Comparison of ENCODE assay signal across 17 cellular contexts in the genomic region with DNA sequence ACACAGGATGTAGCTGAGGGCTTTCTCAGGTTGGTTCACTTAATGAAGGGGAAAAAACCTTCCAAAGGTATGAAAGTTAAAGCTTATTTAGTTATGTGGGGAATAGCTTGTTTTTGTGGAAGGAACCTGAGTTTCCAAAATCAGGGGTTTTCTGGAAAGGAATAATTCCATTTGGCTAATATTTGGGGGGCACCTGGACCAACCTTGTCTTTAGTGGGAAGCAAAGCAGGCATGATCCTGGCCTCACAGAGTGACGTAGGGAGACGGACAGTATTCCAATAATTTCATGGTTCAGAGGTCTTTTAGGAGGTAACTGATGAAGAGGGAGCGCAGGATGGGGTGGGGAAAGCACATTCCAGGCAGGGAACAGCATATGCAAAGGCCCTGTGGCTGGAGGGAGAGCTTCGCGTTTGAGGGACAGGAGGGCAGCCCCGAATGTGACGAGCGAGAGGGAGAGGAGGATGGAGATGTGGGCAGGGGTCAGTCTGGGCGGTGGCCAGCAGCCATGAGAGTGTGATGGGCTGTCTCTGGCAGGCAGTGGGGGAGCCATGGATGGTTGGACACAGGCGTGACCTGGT.
DNase-seq lines count a peak whose midpoint lies in the region; ATAC-seq, FAIRE-seq and TF ChIP-seq lines count a peak whose summit lies in the region.
"Had no signal": no experiment of that assay in that cellular context is flagged by ENCODE, and none has a peak within 500 bp of the region (broad histone marks: within the 10 kb centered on the region; RNA-seq: fewer than 3 reads in every experiment).

No MANE protein-coding gene starts in this region.

- ATAC-seq in HepG2 (no peak), GM19463 (IDR thresholded peaks at IDR 0.05; ENCODE audit: unreplicated experiment) (no peak)
- no peak for ATAC-seq in activated T-helper 17 cell treated with anti-CD3 and anti-CD28 coated beads, Interleukin-2, amount 50 U/mL, for 72 hours (replicated peaks)
- ATAC-seq: naive thymus-derived CD8-positive, alpha-beta T cell had no signal

- no peaks in the 10 kb centered on the region for H3K36me3 Mint-ChIP-seq in activated T-helper 17 cell treated with anti-CD3 and anti-CD28 coated beads, Interleukin-2, amount 50 U/mL, for 72 hours (ENCODE audit: low read depth)
- H3K36me3 Mint-ChIP-seq: activated naive CD8-positive, alpha-beta T cell treated with anti-CD3 and anti-CD28 coated beads, Interleukin-2, amount 10 ng/mL, durations not matched to agents 7 days and 5 days; naive thymus-derived CD8-positive, alpha-beta T cell had no signal

- BruUV-seq in HepG2 (replicated peaks; lab: Mats Ljungman, UMichigan) = no TSS peak

- DNase-seq in ascending aorta (ENCODE audit: low spot score in 2 of 2) (no peak), HepG2 (ENCODE audit: low spot score) (no peak), stomach (no peak), KBM-7 (no peak), Ammon's horn (ENCODE audit: low spot score) (no peak)
- DNase-seq: activated CD4-positive, alpha-beta T cell treated with anti-CD3 and anti-CD28 coated beads for 48 hours; activated naive CD8-positive, alpha-beta T cell treated with anti-CD3 and anti-CD28 coated beads, Interleukin-2, amount 10 ng/mL, durations not matched to agents 7 days and 5 days; AML-193; cerebellar nuclear complex; DMS153; naive thymus-derived CD8-positive, alpha-beta T cell; stimulated activated CD4-positive, alpha-beta T cell treated with anti-CD3 and anti-CD28 coated beads, Interleukin-2, amount 100 ng/mL, for 48 hours had no signal

- 91% methylated on average over 10 of the region's 10 CpGs for WGBS in HepG2 (ENCODE audit: low lambda C conversion rate)
- WGBS in stomach, 5 donors = 93 to 97% (median 96%) methylated on average over 10 of the region's 10 CpGs

- H3K27ac Mint-ChIP-seq in activated T-helper 17 cell treated with anti-CD3 and anti-CD28 coated beads, Interleukin-2, amount 50 U/mL, for 72 hours = no peak overlapping the region
- H3K27ac Mint-ChIP-seq: activated naive CD8-positive, alpha-beta T cell treated with anti-CD3 and anti-CD28 coated beads, Interleukin-2, amount 10 ng/mL, durations not matched to agents 7 days and 5 days had no signal

- no peaks in the 10 kb centered on the region for H4K20me1 ChIP-seq in HepG2 (ENCODE audit: insufficient read depth, low read length)

- TF ChIP-seq CTCF in ascending aorta (IDR thresholded peaks at IDR 0.05) (no peak), HepG2 (CRISPR knock-in tag; IDR thresholded peaks at IDR 0.05) (no peak), stomach (IDR thresholded peaks at IDR 0.05) (no peak)

- peak overlapping the region; percentile 18; the same call in 1 of the 2 replicates for H3K4me2 ChIP-seq in HepG2 (ENCODE audit: low read depth, low read length)

- H3K36me3 ChIP-seq in ascending aorta = no peaks in the 10 kb centered on the region
- H3K36me3 ChIP-seq in HepG2 (replicated peaks in 1 of 2; ENCODE audit: control insufficient read depth in 1 of 2, insufficient read depth in 2 of 2, low read length in 2 of 2) = no peaks in the 10 kb centered on the region
- no peaks in the 10 kb centered on the region for H3K36me3 ChIP-seq in stomach

- TF ChIP-seq EP300 in Ishikawa (IDR thresholded peaks at IDR 0.05; ENCODE audit: borderline replicate concordance) (no peak), HepG2 (IDR thresholded peaks at IDR 0.05; ENCODE audit: low read depth in 2 of 2, low read length in 2 of 2) (no peak), HepG2 (CRISPR knock-in tag; IDR thresholded peaks at IDR 0.05; ENCODE audit: borderline replicate concordance) (no peak), stomach (IDR thresholded peaks at IDR 0.05) (no peak)

- CTCF ChIA-PET in HepG2 (lab: Yijun Ruan, JAX; ENCODE audit: low intra/inter-chr PET ratio, low total read pairs) = no interaction called here

- H3K9me3 Mint-ChIP-seq in activated T-helper 17 cell treated with anti-CD3 and anti-CD28 coated beads, Interleukin-2, amount 50 U/mL, for 72 hours = no peaks in the 10 kb centered on the region
- H3K9me3 Mint-ChIP-seq: activated naive CD8-positive, alpha-beta T cell treated with anti-CD3 and anti-CD28 coated beads, Interleukin-2, amount 10 ng/mL, durations not matched to agents 7 days and 5 days; naive thymus-derived CD8-positive, alpha-beta T cell had no signal

- no peaks in the 10 kb centered on the region for H3K79me2 ChIP-seq in HepG2 (ENCODE audit: insufficient read depth, low read length)

- TF ChIP-seq POLR2A in HepG2 (IDR thresholded peaks at IDR 0.05; ENCODE audit: insufficient read depth in 1 of 2, low read depth in 2 of 2, low read length in 2 of 2) = no peak
- TF ChIP-seq POLR2A in stomach (IDR thresholded peaks at IDR 0.05) = no peak

- POLR2A ChIA-PET in HepG2 (lab: Yijun Ruan, JAX) = interaction anchor here (0.9 to 2.1 kb wide), 21 partner anchors 9 to 283 kb away, joined by 3 to 76 read pairs (median 5); a partner anchor contains a TSS

- no peaks in the 10 kb centered on the region for H3K27me3 Mint-ChIP-seq in activated T-helper 17 cell treated with anti-CD3 and anti-CD28 coated beads, Interleukin-2, amount 50 U/mL, for 72 hours
- H3K27me3 Mint-ChIP-seq: naive thymus-derived CD8-positive, alpha-beta T cell had no signal

- peak overlapping the region; percentile 68 for H3K9ac ChIP-seq in HepG2 (ENCODE audit: insufficient read depth, low read depth, low read length)

- FAIRE-seq in HepG2 (lab: Jason Lieb, UNC) = no peak
- FAIRE-seq: urothelium cell line had no signal

- H3K4me3 Mint-ChIP-seq in activated T-helper 17 cell treated with anti-CD3 and anti-CD28 coated beads, Interleukin-2, amount 50 U/mL, for 72 hours = no peak overlapping the region
- H3K4me3 Mint-ChIP-seq: activated naive CD8-positive, alpha-beta T cell treated with anti-CD3 and anti-CD28 coated beads, Interleukin-2, amount 10 ng/mL, durations not matched to agents 7 days and 5 days; naive thymus-derived CD8-positive, alpha-beta T cell had no signal

- H3K4me1 ChIP-seq in ascending aorta (peaks cover 7 to 10% of the 10 kb centered on the region in 2 donors), HepG2 (ENCODE audit: insufficient read depth, low read length) (peaks cover 82% of the 10 kb centered on the region), stomach (peaks cover 8 to 57% (median 21%) of the 10 kb centered on the region in 4 donors)

- in situ Hi-C loops in HepG2 (cut with HindIII; ENCODE audit: extremely low pct_ligation_motif_present, low pct_unique_long_range_greater_than_20kb) (no loop called here), KBM-7 (cut with MboI; ENCODE audit: low pct_unique_long_range_greater_than_20kb, low sequenced_read_pairs) (no loop called here)

- no peaks in the 10 kb centered on the region for H3K27me3 ChIP-seq in ascending aorta
- no peaks in the 10 kb centered on the region for H3K27me3 ChIP-seq in HepG2 (ENCODE audit: control insufficient read depth in 1 of 2, insufficient read depth in 2 of 2, low read length in 2 of 2)
- H3K27me3 ChIP-seq in stomach = no peaks in the 10 kb centered on the region

- H3K4me1 Mint-ChIP-seq in activated T-helper 17 cell treated with anti-CD3 and anti-CD28 coated beads, Interleukin-2, amount 50 U/mL, for 72 hours = no peaks in the 10 kb centered on the region

- no peak overlapping the region for H2AFZ ChIP-seq in HepG2 (ENCODE audit: low read length)

- intact Hi-C loops in ascending aorta (cut with DNase I) = no loop called here
- intact Hi-C loops in HepG2 (cut with micrococcal nuclease; ENCODE audit: unreplicated experiment) = loop anchor here (5.0 to 10.0 kb wide), 4 partner anchors 36 to 168 kb away; a partner anchor contains a TSS
- intact Hi-C loops in stomach (cut with DNase I; ENCODE audit: low total_unique reads) = no loop called here

- no peaks in the 10 kb centered on the region for H3K9me3 ChIP-seq in ascending aorta
- no peaks in the 10 kb centered on the region for H3K9me3 ChIP-seq in HepG2 (ENCODE audit: low read length)
- H3K9me3 ChIP-seq in stomach = no peaks in the 10 kb centered on the region

- TF ChIP-seq RAD21 in Ishikawa (IDR thresholded peaks at IDR 0.05; ENCODE audit: low read depth) = no peak
- no peak for TF ChIP-seq RAD21 in HepG2 (CRISPR knock-in tag; IDR thresholded peaks at IDR 0.05)

- H3K27ac ChIP-seq in ascending aorta (peak overlapping the region; percentile 20 to 42), HepG2 (ENCODE audit: extremely low read length, insufficient read depth, low read length) (peak overlapping the region; percentile 91), stomach (peak overlapping the region in 4 of 5 donors; percentile 38 to 82 (median 70))
- H3K27ac ChIP-seq: epithelial cell of prostate had no signal

- H3K4me3 ChIP-seq in ascending aorta (no peak overlapping the region), HepG2 (replicated peaks in 1 of 3; ENCODE audit: insufficient read depth in 1 of 3, low read depth in 2 of 3, low read length in 3 of 3) (peak overlapping the region in 1 of 3 experiments; percentile 23; a peak in 2 of 6 replicates), stomach (no peak overlapping the region)

TF ChIP-seq in Ishikawa, 13 proteins besides CTCF, POLR2A, EP300 and RAD21:
- TF ChIP-seq TEAD4 (IDR thresholded peaks at IDR 0.05) = peak; percentile 24; the same call in 1 of the 2 replicates
- no peak for TF ChIP-seq CREB1 (IDR thresholded peaks at IDR 0.05; ENCODE audit: low read depth)
- TF ChIP-seq CEBPB (IDR thresholded peaks at IDR 0.05) = no peak

TF ChIP-seq in HepG2, 621 proteins besides CTCF, POLR2A, EP300 and RAD21 (continues in another document):
- TF ChIP-seq ZNF567 (CRISPR knock-in tag; IDR thresholded peaks at IDR 0.05; ENCODE audit: borderline replicate concordance) (no peak), HDAC6 (IDR thresholded peaks at IDR 0.05; ENCODE audit: low read depth, low read length) (no peak), ZNF17 (CRISPR knock-in tag; IDR thresholded peaks at IDR 0.05) (no peak)
- TF ChIP-seq, protein P1, sequence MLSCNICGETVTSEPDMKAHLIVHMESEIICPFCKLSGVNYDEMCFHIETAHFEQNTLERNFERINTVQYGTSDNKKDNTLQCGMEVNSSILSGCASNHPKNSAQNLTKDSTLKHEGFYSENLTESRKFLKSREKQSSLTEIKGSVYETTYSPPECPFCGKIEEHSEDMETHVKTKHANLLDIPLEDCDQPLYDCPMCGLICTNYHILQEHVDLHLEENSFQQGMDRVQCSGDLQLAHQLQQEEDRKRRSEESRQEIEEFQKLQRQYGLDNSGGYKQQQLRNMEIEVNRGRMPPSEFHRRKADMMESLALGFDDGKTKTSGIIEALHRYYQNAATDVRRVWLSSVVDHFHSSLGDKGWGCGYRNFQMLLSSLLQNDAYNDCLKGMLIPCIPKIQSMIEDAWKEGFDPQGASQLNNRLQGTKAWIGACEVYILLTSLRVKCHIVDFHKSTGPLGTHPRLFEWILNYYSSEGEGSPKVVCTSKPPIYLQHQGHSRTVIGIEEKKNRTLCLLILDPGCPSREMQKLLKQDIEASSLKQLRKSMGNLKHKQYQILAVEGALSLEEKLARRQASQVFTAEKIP (CRISPR knock-in tag; IDR thresholded peaks at IDR 0.05; ENCODE audit: borderline replicate concordance) = no peak

Comparison
In these comparisons a context has a peak if more than half of its experiments do, and no peak if none do; other contexts are left out.
1. H3K27ac ChIP-seq: peak in every context shown above with its lines; median percentile 91 in HepG2; 70 in stomach; 31 in ascending aorta.